In the genomic region with DNA sequence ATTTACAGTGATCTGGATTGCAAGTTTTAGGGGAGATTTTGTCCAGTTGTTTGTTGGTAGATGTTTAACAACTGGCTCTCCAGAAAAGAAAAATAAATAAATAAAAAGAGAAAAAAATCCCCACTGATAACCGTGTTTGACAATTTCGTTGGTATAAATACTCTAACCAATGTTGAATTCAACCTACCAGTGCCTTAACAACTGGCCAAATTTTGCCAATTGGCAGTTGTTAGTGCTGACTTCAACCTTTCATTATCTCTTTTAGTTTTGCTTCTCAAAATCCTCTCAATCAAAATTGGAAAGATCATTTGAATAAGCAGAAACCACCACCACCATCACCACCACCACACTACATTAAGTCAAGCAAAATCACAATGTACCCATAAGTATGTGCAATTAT, we compare ENCODE assay signal across 8 cellular contexts.
"Had no signal": no experiment of that assay in that cellular context is flagged by ENCODE, and none has a peak within 500 bp of the region (broad histone marks: within the 10 kb centered on the region; RNA-seq: fewer than 3 reads in every experiment).

No MANE protein-coding gene starts in this region.

- H3K4me1 Mint-ChIP-seq: GM23338 had no signal

- H3K4me2 ChIP-seq: GM23338 had no signal

- FAIRE-seq: H1, H54, K562 had no signal

- H3K27ac Mint-ChIP-seq: GM23338, H9 had no signal

- H2AFZ ChIP-seq: GM23338 had no signal

- H3K4me3 Mint-ChIP-seq: GM23338, H9 had no signal

- H3K27ac ChIP-seq: HL-60 had no signal

- ATAC-seq: GM23338, K562 had no signal

- H3K4me3 ChIP-seq: GM23338, K562 had no signal

- DNase-seq: H9, HCEC 1CT, IMR-90 had no signal
